In the genomic region with DNA sequence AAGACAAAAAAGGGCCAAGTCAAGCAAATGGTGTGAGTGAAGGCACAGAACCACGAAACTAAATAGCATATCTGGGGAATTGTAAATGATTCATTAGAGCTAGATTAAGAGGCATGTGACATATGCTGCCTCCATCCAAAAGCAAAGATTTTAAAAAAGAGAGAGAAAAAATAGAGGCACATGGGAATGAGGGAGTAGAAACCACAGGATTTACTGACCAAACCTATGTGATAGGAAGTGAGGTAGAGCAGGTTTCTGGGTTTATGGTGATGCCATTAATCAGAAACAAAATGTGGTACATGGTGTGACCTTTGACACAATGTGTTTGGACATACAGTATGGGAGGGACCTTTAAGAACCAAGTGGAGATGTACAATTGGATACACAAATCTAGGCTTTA, we compare ENCODE assay signal across 17 cellular contexts.
"Had no signal": no experiment of that assay in that cellular context is flagged by ENCODE, and none has a peak within 500 bp of the region (broad histone marks: within the 10 kb centered on the region; RNA-seq: fewer than 3 reads in every experiment).

No MANE protein-coding gene starts in this region.

- H3K4me1 ChIP-seq: right lobe of liver, thyroid gland had no signal

- H3K27ac ChIP-seq: cardiac muscle cell, gastrocnemius medialis, left ventricle myocardium inferior, pancreas, right lobe of liver, spleen, thyroid gland, WERI-Rb-1 had no signal

- DNase-seq: activated CD4-positive, alpha-beta T cell treated with anti-CD3 and anti-CD28 coated beads, Interleukin-2, amount 50 U/mL, for 48 hours; activated gamma-delta T cell treated with Interleukin-2 at 50 U/mL for 16 hours; amniotic stem cell; dermis blood vessel endothelial cell; gastrocnemius medialis; heart left ventricle; kidney glomerular epithelial cell; left ventricle myocardium inferior; naive B cell; pancreas; right lobe of liver; spleen; stimulated activated naive CD4-positive, alpha-beta T cell; T-helper 2 cell; thyroid gland; WERI-Rb-1 had no signal

- H3K9me3 ChIP-seq: gastrocnemius medialis, heart left ventricle, left ventricle myocardium inferior, pancreas, right lobe of liver, thyroid gland had no signal

- H3K36me3 ChIP-seq: cardiac muscle cell, gastrocnemius medialis, pancreas, right lobe of liver, thyroid gland had no signal

- H3K4me3 ChIP-seq: cardiac muscle cell, gastrocnemius medialis, heart left ventricle, left ventricle myocardium inferior, pancreas, right lobe of liver, spleen, thyroid gland had no signal

- H3K27me3 ChIP-seq: cardiac muscle cell, gastrocnemius medialis, heart left ventricle, pancreas, right lobe of liver, spleen, thyroid gland had no signal

- ATAC-seq: gastrocnemius medialis, heart left ventricle, pancreas, right lobe of liver had no signal
